14 cellular contexts compared by ENCODE assay signal in genomic region chr18:59008302-59008974, GRCh38.
A peak's percentile ranks its signal among the peaks of the same experiment; 100 is the strongest.
DNase-seq lines count a peak whose midpoint lies in the region; ATAC-seq and TF ChIP-seq lines count a peak whose summit lies in the region.
"Had no signal": no experiment of that assay in that cellular context is flagged by ENCODE, and none has a peak within 500 bp of the region (broad histone marks: within the 10 kb centered on the region; RNA-seq: fewer than 3 reads in every experiment).

No MANE protein-coding gene starts in this region.

- no peak for TF ChIP-seq POLR2A in prostate gland (IDR thresholded peaks at IDR 0.05)

- H3K36me3 ChIP-seq in SJSA1 (no peaks in the 10 kb centered on the region), prostate gland (no peaks in the 10 kb centered on the region)
- H3K36me3 ChIP-seq: gastroesophageal sphincter had no signal

- ATAC-seq in GM18520 (IDR thresholded peaks at IDR 0.05; ENCODE audit: unreplicated experiment): no peak
- ATAC-seq: activated CD8-positive, alpha-beta memory T cell treated with anti-CD3 and anti-CD28 coated beads, Interleukin-2, amount 10 ng/mL, durations not matched to agents 7 days and 5 days; gastroesophageal sphincter had no signal

- H3K27ac ChIP-seq in SJSA1 (no peak overlapping the region), prostate gland (peak overlapping the region in 1 of 2 donors; percentile 75)
- H3K27ac ChIP-seq: gastroesophageal sphincter had no signal

- H3K4me1 ChIP-seq in SJSA1 (replicated peaks): peaks cover 17% of the 10 kb centered on the region
- H3K4me1 ChIP-seq in prostate gland (replicated peaks): peaks cover 8% of the 10 kb centered on the region

- peak; percentile 72 for DNase-seq in HCEC 1CT
- DNase-seq in SJSA1 (ENCODE audit: low read depth in 1 of 2, low spot score in 2 of 2): peak; percentile 44 to 48
- peak; percentile 72 for DNase-seq in fibroblast of mammary gland (ENCODE audit: low read depth)
- peak; percentile 58 for DNase-seq in prostate gland (ENCODE audit: low spot score)
- DNase-seq in OCI-M1 (lab: John Stamatoyannopoulos, UW): no peak
- DNase-seq in superior temporal gyrus (ENCODE audit: extremely low spot score): no peak
- DNase-seq in NCI-H345 treated with DMSO at 0.1 percent for 48 hours (lab: John Stamatoyannopoulos, UW; ENCODE audit: unreplicated experiment): no peak
- DNase-seq: activated CD8-positive, alpha-beta memory T cell treated with anti-CD3 and anti-CD28 coated beads, Interleukin-2, amount 10 ng/mL, durations not matched to agents 7 days and 5 days; aorta; KG1; NCI-H526; stimulated activated CD4-positive, alpha-beta T cell treated with anti-CD3 and anti-CD28 coated beads, Interleukin-2, amount 100 ng/mL, for 24 hours had no signal

- no peak for TF ChIP-seq CTCF in fibroblast of mammary gland (conservative IDR thresholded peaks at IDR 0.05; ENCODE audit: control insufficient read depth, insufficient read depth, low read depth, low read length)
- TF ChIP-seq CTCF in prostate gland (IDR thresholded peaks at IDR 0.05): no peak

- H3K27me3 ChIP-seq in SJSA1 (replicated peaks): no peaks in the 10 kb centered on the region
- H3K27me3 ChIP-seq in prostate gland (replicated peaks; ENCODE audit: insufficient read depth): no peaks in the 10 kb centered on the region
- H3K27me3 ChIP-seq: gastroesophageal sphincter had no signal

- 0 out of 2 replicates have a peak, but pooled peaks cover 2% of the 10 kb centered on the region for H3K9me3 ChIP-seq in SJSA1 (replicated peaks)
- no peaks in the 10 kb centered on the region for H3K9me3 ChIP-seq in prostate gland
- H3K9me3 ChIP-seq: gastroesophageal sphincter had no signal

- intact Hi-C loops in prostate gland (cut with DNase I): loop anchor here (5.0 kb wide), 1 partner anchor 44 kb away; no protein-coding TSS in a partner anchor

- no peak overlapping the region for H3K4me3 ChIP-seq in SJSA1
- no peak overlapping the region for H3K4me3 ChIP-seq in fibroblast of mammary gland (ENCODE audit: control insufficient read depth, low read depth, low read length)
- no peak overlapping the region for H3K4me3 ChIP-seq in prostate gland
- H3K4me3 ChIP-seq: gastroesophageal sphincter had no signal

- WGBS in prostate gland: 66% methylated on average over 13 of the region's 13 CpGs

Comparison
In these comparisons a context has a peak if more than half of its experiments do, and no peak if none do; other contexts are left out.
1. DNase-seq: peak in HCEC 1CT (single experiment), SJSA1 (2 of 2), fibroblast of mammary gland (single experiment) and prostate gland (single experiment); none in OCI-M1 (single experiment), superior temporal gyrus (single experiment) and NCI-H345 treated with DMSO at 0.1 percent for 48 hours (single experiment).